In the genomic region with DNA sequence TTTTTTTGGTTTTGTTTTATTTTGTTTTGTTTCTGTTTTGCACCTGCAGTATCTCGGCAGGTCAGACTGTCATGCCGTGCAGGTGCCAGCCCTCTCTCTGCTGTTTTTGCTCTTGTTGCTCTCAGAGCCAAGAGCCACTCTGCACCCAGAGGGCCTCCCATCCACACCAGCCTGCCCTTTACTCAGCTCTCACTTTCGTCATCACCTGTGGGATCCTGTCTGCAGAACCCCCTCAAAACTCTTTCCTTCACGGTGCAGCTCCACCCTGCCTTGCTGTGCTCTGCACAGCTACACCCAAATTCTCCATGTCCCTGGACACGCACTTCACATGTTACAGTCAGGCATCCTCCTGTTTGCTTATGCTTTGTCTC, we compare ENCODE assay signal across 20 cellular contexts. TPM values are rescaled to one million over a fixed set of nuclear protein-coding genes. Genes with fewer than 3 reads are reported as not detected.
DNase-seq lines count a peak whose midpoint lies in the region; ATAC-seq, FAIRE-seq and TF ChIP-seq lines count a peak whose summit lies in the region.
"Had no signal": no experiment of that assay in that cellular context is flagged by ENCODE, and none has a peak within 500 bp of the region (broad histone marks: within the 10 kb centered on the region; RNA-seq: fewer than 3 reads in every experiment).

No MANE protein-coding gene starts in this region.

- no peak overlapping the region for H3K27ac ChIP-seq in colonic mucosa
- H3K27ac ChIP-seq in psoas muscle = no peak overlapping the region
- H3K27ac ChIP-seq in body of pancreas = no peak overlapping the region
- H3K27ac ChIP-seq: neutrophil, WERI-Rb-1 had no signal

- no peak for TF ChIP-seq CTCF in colonic mucosa (IDR thresholded peaks at IDR 0.05)
- no peak for TF ChIP-seq CTCF in psoas muscle (IDR thresholded peaks at IDR 0.05)
- TF ChIP-seq CTCF in GM13977 (IDR thresholded peaks at IDR 0.05; ENCODE audit: extremely low read depth, insufficient read depth, missing control alignments) = no peak
- TF ChIP-seq CTCF in body of pancreas (IDR thresholded peaks at IDR 0.05) = no peak

- no peaks in the 10 kb centered on the region for H3K36me3 ChIP-seq in colonic mucosa
- H3K36me3 ChIP-seq in psoas muscle (ENCODE audit: insufficient read depth in 1 of 2, low read depth in 1 of 2) = no peaks in the 10 kb centered on the region
- no peaks in the 10 kb centered on the region for H3K36me3 ChIP-seq in body of pancreas (replicated peaks in 1 of 2; ENCODE audit: insufficient read depth in 1 of 2, low read depth in 2 of 2)
- H3K36me3 ChIP-seq: neutrophil, WERI-Rb-1 had no signal

- ATAC-seq in psoas muscle (no peak), body of pancreas (no peak)

- no peak for DNase-seq in HTR-8/SVneo (ENCODE audit: insufficient read length, low spot score)
- DNase-seq in colonic mucosa = no peak
- DNase-seq in psoas muscle = no peak
- no peak for DNase-seq in GM13977 (ENCODE audit: low spot score)
- DNase-seq in NCI-H748 (lab: John Stamatoyannopoulos, UW; ENCODE audit: unreplicated experiment) = no peak
- no peak for DNase-seq in body of pancreas
- DNase-seq: CD4-positive, alpha-beta memory T cell; NCI-H1092 treated with DMSO at 0.1 percent for 48 hours; NK-92 treated with Interleukin-12 subunit alpha and Interleukin-12 subunit beta, amount 100 ng/mL, for 24 hours; stimulated activated CD4-positive, alpha-beta T cell treated with anti-CD3 and anti-CD28 coated beads, Interleukin-4, amount 100 ng/mL, for 4 hours; T-helper 1 cell; WERI-Rb-1 had no signal

- in situ Hi-C loops in GM13977 (cut with MboI; ENCODE audit: low pct_unique_long_range_greater_than_20kb, low sequenced_read_pairs, unreplicated experiment) = no loop called here

- intact Hi-C loops in colonic mucosa (cut with DNase I) = no loop called here
- intact Hi-C loops in psoas muscle (cut with DNase I) = no loop called here
- intact Hi-C loops in body of pancreas (cut with DNase I) = no loop called here

- FAIRE-seq in HTR-8/SVneo (lab: Jason Lieb, UNC) = peak; percentile 82
- FAIRE-seq: colon, K562 had no signal

- H3K9me3 ChIP-seq in colonic mucosa (no peaks in the 10 kb centered on the region), psoas muscle (no peaks in the 10 kb centered on the region), body of pancreas (no peaks in the 10 kb centered on the region)
- H3K9me3 ChIP-seq: neutrophil had no signal

- H3K9ac ChIP-seq in colonic mucosa (ENCODE audit: low read depth in 2 of 2, low read length in 2 of 2) = peak overlapping the region; percentile 1 to 36

- peak overlapping the region; percentile 24 for H3K4me3 ChIP-seq in colonic mucosa
- peak overlapping the region; percentile 54 for H3K4me3 ChIP-seq in psoas muscle
- no peak overlapping the region for H3K4me3 ChIP-seq in body of pancreas
- H3K4me3 ChIP-seq: K562 had no signal

- H3K4me1 ChIP-seq in colonic mucosa (no peaks in the 10 kb centered on the region), psoas muscle (no peaks in the 10 kb centered on the region), body of pancreas (peaks cover 9% of the 10 kb centered on the region)

- no peaks in the 10 kb centered on the region for H3K27me3 ChIP-seq in colonic mucosa
- peaks cover 0 to 16% (median 0%) of the 10 kb centered on the region in 3 donors for H3K27me3 ChIP-seq in psoas muscle (ENCODE audit: insufficient read depth in 3 of 3, low read length in 2 of 3)
- H3K27me3 ChIP-seq in body of pancreas = no peaks in the 10 kb centered on the region
- H3K27me3 ChIP-seq: neutrophil had no signal

- no peak for TF ChIP-seq POLR2A in body of pancreas (IDR thresholded peaks at IDR 0.05)

- 64 to 71% (median 66%) methylated on average over 5 of the region's 5 CpGs for WGBS in psoas muscle, 3 donors
- 77 to 84% methylated on average over 5 of the region's 5 CpGs for WGBS in body of pancreas, 2 donors

RNA-seq across cellular contexts. Expression of gene AOC3, which starts 2.6 kb away (rescaled TPM):
- total RNA-seq in colonic mucosa (10 to 100 TPM in 1 of 2 donors, 1 to 10 TPM in 1; 5.3 to 28.3 TPM), psoas muscle (10 to 100 TPM in 2 of 4 donors, 1 to 10 TPM in 2; 5.8 to 11.8 (median 8.5) TPM), body of pancreas (10 to 100 TPM in 1 of 2 donors, 1 to 10 TPM in 1; 6.5 to 55.7 TPM)
- 1 to 10 TPM; 5.9 to 9.3 (median 8.4) TPM for polyA plus RNA-seq in psoas muscle
- polyA plus RNA-seq: CD4-positive, alpha-beta memory T cell had no signal

RNA-seq across cellular contexts. Expression of gene AOC2, which starts 9.2 kb away (rescaled TPM):
- total RNA-seq in colonic mucosa = 1 to 10 TPM in 1 of 2 donors, under 1 TPM in 1; 0.32 to 1.1 TPM
- total RNA-seq in psoas muscle = 1 to 10 TPM in 1 of 4 donors, under 1 TPM in 3; 0.49 to 1.0 (median 0.71) TPM
- 1 to 10 TPM in 1 of 3 donors, under 1 TPM in 2; 0.08 to 1.6 (median 0.60) TPM for polyA plus RNA-seq in psoas muscle
- total RNA-seq in body of pancreas = 1 to 10 TPM; 1.0 to 3.0 TPM

RNA-seq across cellular contexts. Expression of gene PSME3, which starts 20.4 kb away (rescaled TPM):
- 100 to 1,000 TPM in 1 of 2 donors, 10 to 100 TPM in 1; 86.4 to 163 TPM for total RNA-seq in colonic mucosa
- 100 to 1,000 TPM in 3 of 4 donors, 10 to 100 TPM in 1; 61.7 to 105 (median 103) TPM for total RNA-seq in psoas muscle
- 100 to 1,000 TPM in 2 of 3 donors, 10 to 100 TPM in 1; 86.0 to 239 (median 204) TPM for polyA plus RNA-seq in psoas muscle
- total RNA-seq in body of pancreas = 10 to 100 TPM; 41.2 to 51.6 TPM

RNA-seq across cellular contexts. Expression of gene BECN1, which starts 29.5 kb away (rescaled TPM):
- total RNA-seq in colonic mucosa (100 to 1,000 TPM; 118 to 145 TPM), psoas muscle (10 to 100 TPM; 45.9 to 85.4 (median 60.6) TPM), body of pancreas (10 to 100 TPM; 50.4 to 65.1 TPM)
- polyA plus RNA-seq in psoas muscle = 100 to 1,000 TPM in 1 of 3 donors, 10 to 100 TPM in 2; 54.4 to 150 (median 69.1) TPM

RNA-seq across cellular contexts. Expression of gene G6PC1, which starts 47.0 kb away (rescaled TPM):
- under 1 TPM in 1 of 2 donors, not detected in 1; 0.40 TPM for total RNA-seq in colonic mucosa
- total RNA-seq in psoas muscle = not detected
- under 1 TPM in 1 of 3 donors, not detected in 2; 0.03 TPM for polyA plus RNA-seq in psoas muscle
- total RNA-seq in body of pancreas = 1 to 10 TPM in 1 of 2 donors, not detected in 1; 2.6 TPM
- total RNA-seq: activated CD8-positive, alpha-beta memory T cell treated with anti-CD3 and anti-CD28 coated beads for 36 hours; activated T-helper 2 cell treated with anti-CD3 and anti-CD28 coated beads, Interferon-gamma antibody, Interleukin-2, Interleukin-4, amounts not matched to agents 10 μg/mL and 5 μg/mL and 100 μg/mL, durations not matched to agents 14 hours and 24 hours and 36 hours; CD4-positive, alpha-beta memory T cell; glomerular endothelial cell; K562; mesenteric fat pad had no signal
- polyA plus RNA-seq: AG04450; CD4-positive, alpha-beta memory T cell; K562 had no signal

Comparison
In these comparisons a context has a peak if more than half of its experiments do, and no peak if none do; other contexts are left out.
1. H3K4me3 ChIP-seq: peak in colonic mucosa (single experiment) and psoas muscle (single experiment); none in body of pancreas (0 of 2).